In genomic region chr1:16871171-16871570, GRCh38 we compare ENCODE assay signal across 1 cellular context.
TF ChIP-seq lines count a peak whose summit lies in the region.

No MANE protein-coding gene starts in this region.

TF ChIP-seq in H1, 55 proteins besides CTCF, POLR2A, EP300 and RAD21:
- TF ChIP-seq EZH2 (IDR thresholded peaks at IDR 0.05; ENCODE audit: low read depth, low read length, severe bottlenecking): peak; percentile 4
